ENCODE assay signal across 8 cellular contexts in genomic region chr5:139197710-139198669, GRCh38. TPM values are rescaled to one million over a fixed set of nuclear protein-coding genes. Genes with fewer than 3 reads are reported as not detected.
A peak's percentile ranks its signal among the peaks of the same experiment; 100 is the strongest.
DNase-seq lines count a peak whose midpoint lies in the region; ATAC-seq and TF ChIP-seq lines count a peak whose summit lies in the region.

Gene SIL1 (minus strand): TSS chr5:139198368. CDS start chr5:139127843, 70,525 bp downstream.

- H2AFZ ChIP-seq in mammary epithelial cell (ENCODE audit: low read depth, low read length): peak within 1 kb of the TSS; percentile 92

- H3K27me3 ChIP-seq in AG04450 (ENCODE audit: control insufficient read depth, insufficient read depth, low read length) (no peaks in the 10 kb centered on the region), mammary epithelial cell (ENCODE audit: insufficient read depth, low read length) (no peaks in the 10 kb centered on the region), iPS-20b (ENCODE audit: insufficient read depth, low read length) (no peaks in the 10 kb centered on the region)

- CTCF ChIA-PET in AG04450 (lab: Charles Lee): interaction anchor here (1.0 kb wide), 1 partner anchor 64 kb away, joined by 3 read pairs; no protein-coding TSS in a partner anchor
- CTCF ChIA-PET in mammary epithelial cell (lab: Charles Lee; ENCODE audit: low non-redundant PET): no interaction called here

- in situ Hi-C loops in mammary epithelial cell (cut with MboI; ENCODE audit: low sequenced_read_pairs in 2 of 2): no loop called here

- peak; percentile 74 for DNase-seq in AG04450 (ENCODE audit: low read depth, low spot score)
- peak; percentile 83 for DNase-seq in NCI-H2227 treated with DMSO at 0.1 percent for 48 hours (lab: John Stamatoyannopoulos, UW)
- peak; percentile 92 for DNase-seq in mammary epithelial cell

- H3K36me3 ChIP-seq in mammary epithelial cell (ENCODE audit: insufficient read depth, low read length) (peaks cover 4% of the 10 kb centered on the region), iPS-20b (ENCODE audit: insufficient read depth, low read depth, low read length) (no peaks in the 10 kb centered on the region)

- intact Hi-C loops in mammary epithelial cell (cut with micrococcal nuclease): no loop called here

- peak within 1 kb of the TSS; percentile 88 for H3K4me2 ChIP-seq in mammary epithelial cell (ENCODE audit: insufficient read depth, low read depth, low read length)

- peak; percentile 96 for ATAC-seq in GM18909 (IDR thresholded peaks at IDR 0.05; ENCODE audit: poor library complexity, unreplicated experiment)
- peak; percentile 97 for ATAC-seq in HG03159 (IDR thresholded peaks at IDR 0.05; ENCODE audit: unreplicated experiment)

- TF ChIP-seq CTCF in AG04450 (IDR thresholded peaks at IDR 0.05; ENCODE audit: low read depth, low read length): no peak
- no peak for TF ChIP-seq CTCF in WI38 (IDR thresholded peaks at IDR 0.05; ENCODE audit: low read depth, low read length)
- no peak for TF ChIP-seq CTCF in mammary epithelial cell (conservative IDR thresholded peaks at IDR 0.05 in 1 of 2, IDR thresholded peaks at IDR 0.05 in 1 of 2; ENCODE audit: extremely low read depth in 1 of 2, insufficient read depth in 1 of 2, low read depth in 1 of 2, low read length in 2 of 2)

- BruUV-seq in mammary epithelial cell (replicated peaks; lab: Mats Ljungman, UMichigan): TSS peak; percentile 64

- WGBS in mammary epithelial cell (ENCODE audit: low coverage, missing lambda C conversion rate): 4% methylated on average over 24 of the region's 61 CpGs

- H3K27ac ChIP-seq in AG04450 (ENCODE audit: low read depth, low read length): peak within 1 kb of the TSS; percentile 80
- H3K27ac ChIP-seq in mammary epithelial cell (ENCODE audit: insufficient read depth, low read depth, low read length): peak within 1 kb of the TSS; percentile 83
- peak within 1 kb of the TSS; percentile 27 for H3K27ac ChIP-seq in iPS-20b (ENCODE audit: low read length)
- peak within 1 kb of the TSS; percentile 68 to 96 (median 93) for H3K27ac ChIP-seq in skin epidermis

- peak within 1 kb of the TSS; percentile 90 for H3K9ac ChIP-seq in mammary epithelial cell (ENCODE audit: insufficient read depth, low read length)
- H3K9ac ChIP-seq in iPS-20b (ENCODE audit: low read depth, low read length): peak within 1 kb of the TSS; percentile 83

- peaks cover 14% of the 10 kb centered on the region for H3K4me1 ChIP-seq in mammary epithelial cell (ENCODE audit: insufficient read depth, low read length)
- H3K4me1 ChIP-seq in iPS-20b (ENCODE audit: insufficient read depth, low read length): peaks cover 4% of the 10 kb centered on the region; the same call in 1 of the 2 replicates

- POLR2A ChIA-PET in AG04450 (lab: Yijun Ruan, JAX): interaction anchor here (0.6 to 1.7 kb wide), 11 partner anchors 11 to 623 kb away, joined by 3 to 8 read pairs (median 3); partner anchors contain the start of genes HSPA9 and MATR3

- H3K9me3 ChIP-seq in AG04450 (ENCODE audit: control insufficient read depth, insufficient read depth, low read length) (no peaks in the 10 kb centered on the region), mammary epithelial cell (replicated peaks; ENCODE audit: insufficient read depth, low read length) (no peaks in the 10 kb centered on the region), iPS-20b (ENCODE audit: insufficient read depth, low read depth, low read length) (no peaks in the 10 kb centered on the region)

- peaks cover 24% of the 10 kb centered on the region for H3K79me2 ChIP-seq in mammary epithelial cell (ENCODE audit: insufficient read depth, low read length)

- peak within 1 kb of the TSS; percentile 81 for H3K4me3 ChIP-seq in AG04450 (ENCODE audit: low read depth, low read length)
- H3K4me3 ChIP-seq in WI38 (ENCODE audit: low read depth, low read length): peak within 1 kb of the TSS; percentile 81
- peak within 1 kb of the TSS; percentile 62 to 70 (median 68) for H3K4me3 ChIP-seq in mammary epithelial cell (replicated peaks in 1 of 3; ENCODE audit: insufficient read depth in 1 of 3, low read depth in 2 of 3, low read length in 3 of 3)
- H3K4me3 ChIP-seq in iPS-20b (ENCODE audit: low read length): peak within 1 kb of the TSS; percentile 77
- peak within 1 kb of the TSS; percentile 43 to 70 (median 61) for H3K4me3 ChIP-seq in skin epidermis

- dilution Hi-C loops in mammary epithelial cell (cut with HindIII; ENCODE audit: low sequenced_read_pairs): no loop called here

- no peaks in the 10 kb centered on the region for H4K20me1 ChIP-seq in mammary epithelial cell (ENCODE audit: insufficient read depth, low read length)

RNA-seq across cellular contexts. Expression of gene SIL1, which starts in this region (rescaled TPM):
- polyA plus RNA-seq in AG04450 (2011; rRNA removed): 57.9 and 64.6 TPM in 2 replicates
- 30.3 and 30.8 TPM in 2 replicates for polyA minus RNA-seq in AG04450 (2011; rRNA and poly(A)+ RNA removed)
- 10 to 100 TPM; 35.8 to 52.4 TPM for total RNA-seq in mammary epithelial cell
- 40.8 TPM for polyA plus RNA-seq in mammary epithelial cell
- polyA minus RNA-seq in mammary epithelial cell: 15.6 TPM

Comparison
In these comparisons a context has a peak if more than half of its experiments do, and no peak if none do; other contexts are left out.
1. Peak in every context shown above with its lines: DNase-seq, ATAC-seq, H3K4me3 ChIP-seq and H3K27ac ChIP-seq.
2. H3K27ac ChIP-seq: peak in every context shown above with its lines; median percentile 93 in skin epidermis; 83 in mammary epithelial cell; 80 in AG04450; 27 in iPS-20b.